1 cellular context compared by ENCODE assay signal in the genomic region with DNA sequence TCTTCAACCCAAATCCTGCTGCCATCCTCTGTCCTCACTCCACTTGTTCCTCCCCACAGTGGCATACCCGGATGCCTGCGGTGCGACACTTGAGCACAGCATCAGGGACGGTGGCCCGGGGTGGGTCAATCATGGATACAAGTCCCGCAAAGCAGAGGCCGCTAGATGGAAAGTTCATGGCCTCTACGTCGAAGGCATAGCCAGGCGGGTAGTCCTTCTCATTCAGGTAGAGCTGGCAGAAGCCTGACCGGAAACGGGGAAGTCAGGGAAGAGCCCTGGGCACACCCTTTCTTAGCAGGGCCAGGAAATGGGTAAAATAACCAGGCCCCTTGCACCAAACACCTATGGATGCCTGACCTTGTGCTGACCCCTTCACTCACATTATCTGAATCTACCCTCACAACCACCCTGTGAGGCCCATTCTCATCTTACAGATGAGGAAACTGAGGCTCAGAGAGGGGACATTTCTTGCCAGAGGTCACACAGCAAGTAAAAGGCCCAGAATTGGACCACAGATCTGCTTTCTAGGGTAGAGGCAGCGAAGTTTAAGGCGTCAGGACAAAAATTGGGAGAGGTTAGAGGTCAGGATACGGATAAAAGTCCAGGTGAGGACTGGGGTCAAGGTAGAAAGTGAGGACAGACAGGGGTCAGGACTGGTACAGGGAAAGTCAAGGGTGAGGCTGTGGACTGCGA.
TF ChIP-seq lines count a peak whose summit lies in the region.

No MANE protein-coding gene starts in this region.

TF ChIP-seq in endothelial cell of umbilical vein, 7 proteins besides CTCF, POLR2A, EP300 and RAD21:
- TF ChIP-seq JUN (IDR thresholded peaks at IDR 0.05; ENCODE audit: borderline replicate concordance, insufficient read depth, insufficient read length, low read depth): no peak
- TF ChIP-seq GATA2 (IDR thresholded peaks at IDR 0.05; ENCODE audit: insufficient read depth, insufficient read length, low read depth, low read length): no peak
- no peak for TF ChIP-seq MAX (IDR thresholded peaks at IDR 0.05; ENCODE audit: insufficient read depth, insufficient read length)
- no peak for TF ChIP-seq POLR2AphosphoS5 (IDR thresholded peaks at IDR 0.05; ENCODE audit: insufficient read depth, low read depth, low read length)
- TF ChIP-seq FOS (IDR thresholded peaks at IDR 0.05; ENCODE audit: borderline replicate concordance, insufficient read depth, low read length): no peak
- TF ChIP-seq MYC (IDR thresholded peaks at IDR 0.05; ENCODE audit: low read depth, low read length): no peak
- TF ChIP-seq EZH2 (IDR thresholded peaks at IDR 0.05; ENCODE audit: borderline replicate concordance, low read depth, low read length, severe bottlenecking): no peak
TF ChIP-seq in endothelial cell of umbilical vein: peak in this region for 0.
